In genomic region chr3:122392868-122393844, GRCh38 we compare ENCODE assay signal across 7 cellular contexts. TPM values are rescaled to one million over a fixed set of nuclear protein-coding genes. Genes with fewer than 3 reads are reported as not detected.
DNase-seq lines count a peak whose midpoint lies in the region; ATAC-seq and FAIRE-seq lines count a peak whose summit lies in the region.

No MANE protein-coding gene starts in this region.

- H3K9me3 Mint-ChIP-seq in naive thymus-derived CD4-positive, alpha-beta T cell: no peaks in the 10 kb centered on the region

- no peaks in the 10 kb centered on the region for H3K27me3 ChIP-seq in Karpas-422 (ENCODE audit: low read length)
- no peaks in the 10 kb centered on the region for H3K27me3 ChIP-seq in naive thymus-derived CD4-positive, alpha-beta T cell (ENCODE audit: control insufficient read depth in 2 of 2, insufficient read depth in 2 of 2, low read length in 2 of 2)

- peaks cover 7 to 36% (median 18%) of the 10 kb centered on the region in 7 donors for H3K4me1 Mint-ChIP-seq in naive thymus-derived CD4-positive, alpha-beta T cell

- H3K4me1 ChIP-seq in Karpas-422 (ENCODE audit: low read length): peaks cover 56% of the 10 kb centered on the region
- H3K4me1 ChIP-seq in naive thymus-derived CD4-positive, alpha-beta T cell (ENCODE audit: control insufficient read depth in 2 of 2, insufficient read depth in 2 of 2, low read length in 2 of 2): no peaks in the 10 kb centered on the region

- in situ Hi-C loops in G401 (cut with HindIII; ENCODE audit: low sequenced_read_pairs): no loop called here

- no peaks in the 10 kb centered on the region for H3K27me3 Mint-ChIP-seq in naive thymus-derived CD4-positive, alpha-beta T cell

- intact Hi-C loops in naive thymus-derived CD4-positive, alpha-beta T cell (cut with micrococcal nuclease): loop anchor here (1.0 to 5.0 kb wide), 5 partner anchors 9 to 636 kb away; partner anchors contain the start of gene FAM162A (in 2 of the 2)

- H3K36me3 Mint-ChIP-seq in naive thymus-derived CD4-positive, alpha-beta T cell: peaks cover 0 to 13% (median 3%) of the 10 kb centered on the region in 5 donors

- no peaks in the 10 kb centered on the region for H4K20me1 ChIP-seq in Karpas-422 (ENCODE audit: insufficient read depth, low read depth, low read length)

- H3K79me2 ChIP-seq in Karpas-422 (ENCODE audit: low read length): peaks cover 96% of the 10 kb centered on the region

- H3K4me3 ChIP-seq in Karpas-422 (ENCODE audit: low read length): no peak overlapping the region
- H3K4me3 ChIP-seq in naive thymus-derived CD4-positive, alpha-beta T cell (ENCODE audit: low read length): no peak overlapping the region

- H3K4me3 Mint-ChIP-seq in naive thymus-derived CD4-positive, alpha-beta T cell: no peak overlapping the region

- peaks cover 49% of the 10 kb centered on the region for H3K36me3 ChIP-seq in Karpas-422 (ENCODE audit: insufficient read depth, low read length)
- H3K36me3 ChIP-seq in naive thymus-derived CD4-positive, alpha-beta T cell (ENCODE audit: control insufficient read depth in 2 of 3, insufficient read depth in 3 of 3, low read length in 3 of 3): no peaks in the 10 kb centered on the region

- H3K4me2 ChIP-seq in Karpas-422 (ENCODE audit: low read depth, low read length, poor library complexity, severe bottlenecking): no peak overlapping the region

- peak; percentile 75 for ATAC-seq in naive thymus-derived CD4-positive, alpha-beta T cell
- ATAC-seq in HG03520 (IDR thresholded peaks at IDR 0.05; ENCODE audit: unreplicated experiment): no peak

- no peak overlapping the region for H3K9ac ChIP-seq in Karpas-422 (ENCODE audit: low read length)

- no peaks in the 10 kb centered on the region for H3K9me2 ChIP-seq in Karpas-422 (replicated peaks; ENCODE audit: insufficient read depth, low read length)

- FAIRE-seq in endometrium (lab: Jason Lieb, UNC): peak; percentile 64

- no peaks in the 10 kb centered on the region for H3K9me3 ChIP-seq in Karpas-422 (ENCODE audit: low read length)
- no peaks in the 10 kb centered on the region for H3K9me3 ChIP-seq in naive thymus-derived CD4-positive, alpha-beta T cell (ENCODE audit: control insufficient read depth in 2 of 3, low read length in 3 of 3)

- H3K27ac ChIP-seq in Karpas-422 (ENCODE audit: low read length): no peak overlapping the region
- no peak overlapping the region for H3K27ac ChIP-seq in naive thymus-derived CD4-positive, alpha-beta T cell (ENCODE audit: low read depth, low read length)

- peak; percentile 65 for DNase-seq in G401 (ENCODE audit: low spot score)
- peak; percentile 83 for DNase-seq in Karpas-422
- peak; percentile 46 for DNase-seq in SHP77 treated with DMSO at 0.1 percent for 48 hours (lab: John Stamatoyannopoulos, UW)
- DNase-seq in naive thymus-derived CD4-positive, alpha-beta T cell: peak in 7 of 9 donors; percentile 27 to 56 (median 46)
- no peak for DNase-seq in nucleus accumbens (lab: John Stamatoyannopoulos, UW)

- POLR2A ChIA-PET in naive thymus-derived CD4-positive, alpha-beta T cell (lab: Charles Lee): interaction anchor here (0.7 to 2.0 kb wide), 7 partner anchors 9 to 286 kb away, joined by 3 to 20 read pairs (median 3); partner anchors contain the start of genes FAM162A and MIX23

- CTCF ChIA-PET in naive thymus-derived CD4-positive, alpha-beta T cell (lab: Charles Lee): interaction anchor here (0.6 to 2.4 kb wide), 12 partner anchors 9 to 1176 kb away, joined by 3 to 19 read pairs (median 4); partner anchors contain the start of genes FAM162A, MIX23 and PARP14

- H2AFZ ChIP-seq in Karpas-422 (ENCODE audit: low read length): no peak overlapping the region

- no peak overlapping the region for H3K27ac Mint-ChIP-seq in naive thymus-derived CD4-positive, alpha-beta T cell

RNA-seq across cellular contexts. Expression of gene FAM162A, which starts 9.2 kb away (rescaled TPM):
- total RNA-seq in G401 (2014; rRNA removed; shearing (Covaris generic)): 35.6 and 58.4 TPM in 2 replicates
- 138 and 197 TPM in 2 replicates for total RNA-seq in Karpas-422 (2014; rRNA removed; shearing (Covaris generic); ENCODE audit: low replicate concordance)
- 10 to 100 TPM; 17.6 to 73.2 (median 35.5) TPM for total RNA-seq in naive thymus-derived CD4-positive, alpha-beta T cell
- polyA plus RNA-seq in naive thymus-derived CD4-positive, alpha-beta T cell: 100 to 1,000 TPM in 1 of 2 donors, 10 to 100 TPM in 1; 84.3 to 123 TPM

RNA-seq across cellular contexts. Expression of gene MIX23, which starts 10.1 kb away (rescaled TPM):
- 72.6 and 93.7 TPM in 2 replicates for total RNA-seq in G401 (2014; rRNA removed; shearing (Covaris generic))
- 45.8 and 54.0 TPM in 2 replicates for total RNA-seq in Karpas-422 (2014; rRNA removed; shearing (Covaris generic); ENCODE audit: low replicate concordance)
- 10 to 100 TPM; 14.7 to 47.7 (median 26.3) TPM for total RNA-seq in naive thymus-derived CD4-positive, alpha-beta T cell
- polyA plus RNA-seq in naive thymus-derived CD4-positive, alpha-beta T cell: 10 to 100 TPM; 11.6 to 29.0 TPM

RNA-seq across cellular contexts. Expression of gene WDR5B, which starts 22.7 kb away (rescaled TPM):
- total RNA-seq in G401 (2014; rRNA removed; shearing (Covaris generic)): 1.5 and 3.5 TPM in 2 replicates
- total RNA-seq in Karpas-422 (2014; rRNA removed; shearing (Covaris generic); ENCODE audit: low replicate concordance): 5.3 and 7.1 TPM in 2 replicates
- 10 to 100 TPM in 2 of 5 experiments, 1 to 10 TPM in 3; 4.8 to 19.4 (median 6.4) TPM for total RNA-seq in naive thymus-derived CD4-positive, alpha-beta T cell
- polyA plus RNA-seq in naive thymus-derived CD4-positive, alpha-beta T cell: 1 to 10 TPM; 1.6 to 2.0 TPM

Comparison
In these comparisons a context has a peak if more than half of its experiments do, and no peak if none do; other contexts are left out.
1. DNase-seq: peak in G401 (single experiment), Karpas-422 (single experiment), SHP77 treated with DMSO at 0.1 percent for 48 hours (single experiment) and naive thymus-derived CD4-positive, alpha-beta T cell (7 of 9); none in nucleus accumbens (0 of 56).